9 cellular contexts compared by ENCODE assay signal in genomic region chr2:200809506-200810251, GRCh38. TPM values are rescaled to one million over a fixed set of nuclear protein-coding genes. Genes with fewer than 3 reads are reported as not detected.
DNase-seq lines count a peak whose midpoint lies in the region; ATAC-seq and TF ChIP-seq lines count a peak whose summit lies in the region.
"Had no signal": no experiment of that assay in that cellular context is flagged by ENCODE, and none has a peak within 500 bp of the region (broad histone marks: within the 10 kb centered on the region; RNA-seq: fewer than 3 reads in every experiment).

No MANE protein-coding gene starts in this region.

- H4K20me1 ChIP-seq in osteoblast (ENCODE audit: insufficient read depth, low read length) = peaks cover 24% of the 10 kb centered on the region

- no peak for DNase-seq in Peyer's patch
- DNase-seq in epithelial cell of prostate (ENCODE audit: low read depth, low spot score) = no peak
- peak; percentile 73 for DNase-seq in osteoblast (ENCODE audit: insufficient read length, low spot score, missing footprints)
- no peak for DNase-seq in AG08395 (ENCODE audit: low spot score)
- no peak for DNase-seq in GM19240 (ENCODE audit: insufficient read length, low spot score)
- DNase-seq in RPMI8226 = no peak
- DNase-seq: NCI-H524 treated with DMSO at 0.1 percent for 48 hours had no signal

- peaks cover 0 to 32% (median 8%) of the 10 kb centered on the region in 4 donors for H3K4me1 ChIP-seq in Peyer's patch
- H3K4me1 ChIP-seq in osteoblast (ENCODE audit: insufficient read depth, low read length) = peaks cover 41% of the 10 kb centered on the region

- no peak for ATAC-seq in GM19395 (IDR thresholded peaks at IDR 0.05; ENCODE audit: unreplicated experiment)

- no peak overlapping the region for H3K4me3 ChIP-seq in Peyer's patch
- peak overlapping the region; percentile 79 for H3K4me3 ChIP-seq in osteoblast (ENCODE audit: insufficient read depth, low read length)

- no peak for TF ChIP-seq CTCF in C4-2B (conservative IDR thresholded peaks at IDR 0.05)
- no peak for TF ChIP-seq CTCF in Peyer's patch (IDR thresholded peaks at IDR 0.05)
- no peak for TF ChIP-seq CTCF in osteoblast (IDR thresholded peaks at IDR 0.05; ENCODE audit: extremely low read depth, low read depth, low read length)

- H3K79me2 ChIP-seq in osteoblast (ENCODE audit: insufficient read depth, low read length) = peaks cover 30% of the 10 kb centered on the region

- H3K27me3 ChIP-seq in Peyer's patch = no peaks in the 10 kb centered on the region
- H3K27me3 ChIP-seq in osteoblast (ENCODE audit: insufficient read depth, low read length) = no peaks in the 10 kb centered on the region

- no peaks in the 10 kb centered on the region for H3K9me3 ChIP-seq in Peyer's patch
- no peaks in the 10 kb centered on the region for H3K9me3 ChIP-seq in osteoblast (ENCODE audit: low read depth, low read length)

- H3K36me3 ChIP-seq in Peyer's patch (peaks cover 0 to 8% (median 0%) of the 10 kb centered on the region in 3 donors), osteoblast (ENCODE audit: insufficient read depth, low read length) (peaks cover 13% of the 10 kb centered on the region)

- H3K4me2 ChIP-seq in osteoblast (ENCODE audit: insufficient read depth, low read length) = peak overlapping the region; percentile 99

- H2AFZ ChIP-seq in osteoblast (ENCODE audit: low read length) = peak overlapping the region; percentile 66

- peak overlapping the region; percentile 94; the same call in 1 of the 2 replicates for H3K27ac ChIP-seq in C4-2B
- peak overlapping the region in 3 of 4 donors; percentile 94 to 99 (median 99) for H3K27ac ChIP-seq in Peyer's patch
- peak overlapping the region; percentile 95 for H3K27ac ChIP-seq in epithelial cell of prostate
- H3K27ac ChIP-seq in osteoblast (ENCODE audit: low read depth, low read length) = peak overlapping the region; percentile 91

- no peak for TF ChIP-seq POLR2A in Peyer's patch (IDR thresholded peaks at IDR 0.05)

RNA-seq across cellular contexts. Expression of gene BZW1, which starts 2.0 kb away (rescaled TPM):
- total RNA-seq in Peyer's patch (100 to 1,000 TPM; 122 to 236 (median 133) TPM), osteoblast (590 and 597 TPM in 2 replicates)

RNA-seq across cellular contexts. Expression of gene CLK1, which starts 54.8 kb away (rescaled TPM):
- total RNA-seq in Peyer's patch (100 to 1,000 TPM; 119 to 173 (median 144) TPM), osteoblast (73.5 and 77.2 TPM in 2 replicates)
